In genomic region chr11:17366491-17366890, GRCh38 we compare ENCODE assay signal across 25 cellular contexts. TPM values are rescaled to one million over a fixed set of nuclear protein-coding genes. Genes with fewer than 3 reads are reported as not detected.
"Had no signal": no experiment of that assay in that cellular context is flagged by ENCODE, and none has a peak within 500 bp of the region (broad histone marks: within the 10 kb centered on the region; RNA-seq: fewer than 3 reads in every experiment).

No MANE protein-coding gene starts in this region.

- H3K4me1 Mint-ChIP-seq: stimulated activated memory B cell treated with anti-CD40 and anti-IgM and Interleukin-4, amounts not matched to agents 10 μg/mL and 1 μg/mL and 100 μg/mL, for 72 hours; T-helper 17 cell had no signal

- ATAC-seq: activated CD4-positive, CD25-positive, alpha-beta regulatory T cell treated with anti-CD3 and anti-CD28 coated beads, Interleukin-2, amount 50 U/mL, for 24 hours; activated T-cell treated with anti-CD3 and anti-CD28 coated beads, Interleukin-2, amount 50 U/mL, for 72 hours; foreskin keratinocyte; left ventricle myocardium superior; natural killer cell; right lobe of liver; stimulated activated memory B cell treated with anti-CD40 and anti-IgM and Interleukin-4, amounts not matched to agents 10 μg/mL and 1 μg/mL and 100 μg/mL, for 72 hours; T-helper 17 cell had no signal

- H3K27me3 Mint-ChIP-seq: activated CD4-positive, alpha-beta memory T cell treated with anti-CD3 and anti-CD28 coated beads, Interleukin-2, amount 10 ng/mL, durations not matched to agents 7 days and 5 days; activated naive CD8-positive, alpha-beta T cell treated with anti-CD3 and anti-CD28 coated beads, Interleukin-2, amount 10 ng/mL, durations not matched to agents 7 days and 5 days; T-helper 17 cell had no signal

- H3K36me3 ChIP-seq: cardiac muscle cell, right lobe of liver had no signal

- H3K4me3 Mint-ChIP-seq: activated CD4-positive, alpha-beta memory T cell treated with anti-CD3 and anti-CD28 coated beads, Interleukin-2, amount 10 ng/mL, durations not matched to agents 7 days and 5 days; activated CD4-positive, alpha-beta T cell treated with anti-CD3 and anti-CD28 coated beads, Interleukin-2, amount 10 ng/mL, durations not matched to agents 24 days and 14 days; activated naive CD4-positive, alpha-beta T cell treated with anti-CD3 and anti-CD28 coated beads for 36 hours; activated naive CD8-positive, alpha-beta T cell treated with anti-CD3 and anti-CD28 coated beads, Interleukin-2, amount 10 ng/mL, durations not matched to agents 7 days and 5 days; activated T-cell treated with anti-CD3 and anti-CD28 coated beads, Interleukin-2, amount 50 U/mL, for 72 hours; immature natural killer cell; natural killer cell; stimulated activated memory B cell treated with anti-CD40 and anti-IgM and Interleukin-4, amounts not matched to agents 10 μg/mL and 1 μg/mL and 100 μg/mL, for 72 hours; T-helper 17 cell had no signal

- DNase-seq: activated CD4-positive, alpha-beta memory T cell treated with anti-CD3 and anti-CD28 coated beads, Interleukin-2, amount 10 ng/mL, durations not matched to agents 7 days and 5 days; activated CD4-positive, alpha-beta T cell treated with anti-CD3 and anti-CD28 coated beads, Interleukin-2, amount 10 ng/mL, durations not matched to agents 24 days and 14 days; activated effector memory CD4-positive, alpha-beta T cell treated with Interleukin-2 at 50 U/mL for 16 hours; activated naive CD4-positive, alpha-beta T cell treated with anti-CD3 and anti-CD28 coated beads for 36 hours; activated naive CD8-positive, alpha-beta T cell treated with anti-CD3 and anti-CD28 coated beads, Interleukin-2, amount 10 ng/mL, durations not matched to agents 7 days and 5 days; activated T-cell treated with anti-CD3 and anti-CD28 coated beads, Interleukin-2, amount 50 U/mL, for 72 hours; amygdala; cortex of kidney; foreskin keratinocyte; glutamatergic neuron; immature natural killer cell; left ventricle myocardium superior; midbrain; natural killer cell; right lobe of liver; small intestine; stimulated activated CD4-positive, alpha-beta T cell treated with anti-CD3 and anti-CD28 coated beads, Interleukin-2, amount 100 ng/mL, for 24 hours; T-helper 17 cell; trophoblast cell had no signal

- H3K27ac ChIP-seq: cardiac muscle cell, foreskin keratinocyte, hepatocyte, parathyroid adenoma, right lobe of liver, vagina had no signal

- H3K4me3 ChIP-seq: cardiac muscle cell, hepatocyte, right lobe of liver, vagina had no signal

- H3K27me3 ChIP-seq: cardiac muscle cell, foreskin keratinocyte, hepatocyte, right lobe of liver, vagina had no signal

- H3K27ac Mint-ChIP-seq: activated CD4-positive, alpha-beta memory T cell treated with anti-CD3 and anti-CD28 coated beads, Interleukin-2, amount 10 ng/mL, durations not matched to agents 7 days and 5 days; activated CD4-positive, alpha-beta T cell treated with anti-CD3 and anti-CD28 coated beads, Interleukin-2, amount 10 ng/mL, durations not matched to agents 24 days and 14 days; activated naive CD4-positive, alpha-beta T cell treated with anti-CD3 and anti-CD28 coated beads for 36 hours; activated naive CD8-positive, alpha-beta T cell treated with anti-CD3 and anti-CD28 coated beads, Interleukin-2, amount 10 ng/mL, durations not matched to agents 7 days and 5 days; activated T-cell treated with anti-CD3 and anti-CD28 coated beads, Interleukin-2, amount 50 U/mL, for 72 hours; immature natural killer cell; natural killer cell; stimulated activated memory B cell treated with anti-CD40 and anti-IgM and Interleukin-4, amounts not matched to agents 10 μg/mL and 1 μg/mL and 100 μg/mL, for 72 hours; T-helper 17 cell had no signal

- H3K9ac ChIP-seq: parathyroid adenoma had no signal

- H3K4me1 ChIP-seq: foreskin keratinocyte, parathyroid adenoma, right lobe of liver, vagina had no signal

RNA-seq across cellular contexts. Expression of gene KCNJ11, which starts 22.0 kb away (rescaled TPM):
- total RNA-seq: vagina had no signal
- polyA plus RNA-seq: foreskin keratinocyte, immature natural killer cell had no signal
